10 cellular contexts compared by ENCODE assay signal in the genomic region with DNA sequence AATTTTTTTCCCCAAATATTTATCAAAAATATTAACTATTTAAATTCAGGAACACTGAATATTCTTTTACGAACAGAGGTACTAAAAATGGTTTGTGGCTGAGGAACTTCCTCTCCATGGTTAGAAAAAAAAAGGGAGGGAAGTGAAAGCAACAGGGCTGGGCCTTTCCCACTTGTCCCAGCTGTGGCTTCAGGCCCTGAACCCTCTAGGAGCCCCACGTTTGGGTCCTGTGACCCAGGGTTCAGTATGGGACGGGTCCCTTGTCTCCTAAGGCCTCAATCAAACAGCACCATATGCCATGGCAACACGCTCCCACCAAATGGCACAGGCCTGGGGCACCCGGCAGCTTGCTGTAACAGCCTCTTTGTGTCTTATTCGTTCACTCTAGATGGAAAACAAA. TPM values are rescaled to one million over a fixed set of nuclear protein-coding genes. Genes with fewer than 3 reads are reported as not detected.
DNase-seq lines count a peak whose midpoint lies in the region; ATAC-seq and TF ChIP-seq lines count a peak whose summit lies in the region.
"Had no signal": no experiment of that assay in that cellular context is flagged by ENCODE, and none has a peak within 500 bp of the region (broad histone marks: within the 10 kb centered on the region; RNA-seq: fewer than 3 reads in every experiment).

No MANE protein-coding gene starts in this region.

- H3K4me3 Mint-ChIP-seq in activated CD8-positive, alpha-beta T cell treated with anti-CD3 and anti-CD28 coated beads, Interleukin-2, amount 10 ng/mL, durations not matched to agents 7 days and 5 days = no peak overlapping the region
- no peak overlapping the region for H3K4me3 Mint-ChIP-seq in activated CD8-positive, alpha-beta T cell treated with anti-CD3 and anti-CD28 coated beads for 36 hours
- no peak overlapping the region for H3K4me3 Mint-ChIP-seq in activated T-helper 17 cell treated with anti-CD3 and anti-CD28 coated beads, Interleukin-2, amount 50 U/mL, for 72 hours
- H3K4me3 Mint-ChIP-seq in CD8-positive, alpha-beta memory T cell = no peak overlapping the region
- no peak overlapping the region for H3K4me3 Mint-ChIP-seq in activated naive CD4-positive, alpha-beta T cell treated with anti-CD3 and anti-CD28 coated beads for 36 hours

- POLR2A ChIA-PET in activated CD8-positive, alpha-beta T cell treated with anti-CD3 and anti-CD28 coated beads, Interleukin-2, amount 10 ng/mL, durations not matched to agents 7 days and 5 days (lab: Charles Lee) = interaction anchor here (1.1 kb wide), 1 partner anchor 126 kb away, joined by 4 read pairs; a partner anchor contains a TSS
- POLR2A ChIA-PET in activated CD8-positive, alpha-beta T cell treated with anti-CD3 and anti-CD28 coated beads for 36 hours (lab: Charles Lee) = interaction anchor here (0.6 kb wide), 1 partner anchor 243 kb away, joined by 4 read pairs; no protein-coding TSS in a partner anchor
- POLR2A ChIA-PET in CD8-positive, alpha-beta memory T cell (lab: Charles Lee) = no interaction called here

- H3K4me3 ChIP-seq in upper lobe of right lung = no peak overlapping the region
- H3K4me3 ChIP-seq in CD8-positive, alpha-beta memory T cell (ENCODE audit: low read length) = no peak overlapping the region
- H3K4me3 ChIP-seq: cardiac muscle cell had no signal

- H3K9me3 Mint-ChIP-seq in activated CD8-positive, alpha-beta T cell treated with anti-CD3 and anti-CD28 coated beads, Interleukin-2, amount 10 ng/mL, durations not matched to agents 7 days and 5 days (ENCODE audit: insufficient read depth) = no peaks in the 10 kb centered on the region
- no peaks in the 10 kb centered on the region for H3K9me3 Mint-ChIP-seq in activated CD8-positive, alpha-beta T cell treated with anti-CD3 and anti-CD28 coated beads for 36 hours
- no peaks in the 10 kb centered on the region for H3K9me3 Mint-ChIP-seq in activated T-helper 17 cell treated with anti-CD3 and anti-CD28 coated beads, Interleukin-2, amount 50 U/mL, for 72 hours
- H3K9me3 Mint-ChIP-seq in CD8-positive, alpha-beta memory T cell = no peaks in the 10 kb centered on the region
- H3K9me3 Mint-ChIP-seq in activated naive CD4-positive, alpha-beta T cell treated with anti-CD3 and anti-CD28 coated beads for 36 hours = no peaks in the 10 kb centered on the region

- H3K9me3 ChIP-seq in upper lobe of right lung = no peaks in the 10 kb centered on the region
- no peaks in the 10 kb centered on the region for H3K9me3 ChIP-seq in CD8-positive, alpha-beta memory T cell (ENCODE audit: low read length)

- CTCF ChIA-PET in activated CD8-positive, alpha-beta T cell treated with anti-CD3 and anti-CD28 coated beads, Interleukin-2, amount 10 ng/mL, durations not matched to agents 7 days and 5 days (lab: Charles Lee) = interaction anchor here (0.7 to 5.5 kb wide), 14 partner anchors 8 to 180 kb away, joined by 3 to 115 read pairs (median 4); a partner anchor contains a TSS
- CTCF ChIA-PET in activated CD8-positive, alpha-beta T cell treated with anti-CD3 and anti-CD28 coated beads for 36 hours (lab: Charles Lee) = interaction anchor here (1.1 to 8.0 kb wide), 11 partner anchors 11 to 120 kb away, joined by 3 to 92 read pairs (median 8); a partner anchor contains a TSS
- CTCF ChIA-PET in CD8-positive, alpha-beta memory T cell (lab: Charles Lee) = interaction anchor here (1.4 to 5.9 kb wide), 6 partner anchors 15 to 180 kb away, joined by 3 to 79 read pairs (median 7); a partner anchor contains a TSS
- CTCF ChIA-PET in activated naive CD4-positive, alpha-beta T cell treated with anti-CD3 and anti-CD28 coated beads for 36 hours (lab: Charles Lee) = interaction anchor here (0.7 to 5.5 kb wide), 8 partner anchors 16 to 339 kb away, joined by 3 to 32 read pairs (median 4); no protein-coding TSS in a partner anchor

- ATAC-seq in activated CD8-positive, alpha-beta T cell treated with anti-CD3 and anti-CD28 coated beads, Interleukin-2, amount 10 ng/mL, durations not matched to agents 7 days and 5 days = no peak
- ATAC-seq in activated CD8-positive, alpha-beta T cell treated with anti-CD3 and anti-CD28 coated beads for 36 hours = no peak
- ATAC-seq in activated T-helper 17 cell treated with anti-CD3 and anti-CD28 coated beads, Interleukin-2, amount 50 U/mL, for 72 hours (replicated peaks) = no peak
- ATAC-seq in upper lobe of right lung = peak; percentile 39

- no peaks in the 10 kb centered on the region for H3K36me3 ChIP-seq in upper lobe of right lung
- no peaks in the 10 kb centered on the region for H3K36me3 ChIP-seq in CD8-positive, alpha-beta memory T cell (ENCODE audit: insufficient read depth, low read length)
- H3K36me3 ChIP-seq: cardiac muscle cell had no signal

- no peak for TF ChIP-seq CTCF in activated CD8-positive, alpha-beta T cell treated with anti-CD3 and anti-CD28 coated beads for 36 hours (IDR thresholded peaks at IDR 0.05)
- no peak for TF ChIP-seq CTCF in upper lobe of right lung (IDR thresholded peaks at IDR 0.05)

- peak overlapping the region; percentile 67 for H3K27ac ChIP-seq in upper lobe of right lung
- H3K27ac ChIP-seq in CD8-positive, alpha-beta memory T cell (ENCODE audit: low read depth, low read length) = no peak overlapping the region
- H3K27ac ChIP-seq: cardiac muscle cell had no signal

- no peaks in the 10 kb centered on the region for H3K27me3 Mint-ChIP-seq in activated CD8-positive, alpha-beta T cell treated with anti-CD3 and anti-CD28 coated beads, Interleukin-2, amount 10 ng/mL, durations not matched to agents 7 days and 5 days (ENCODE audit: low read depth)
- H3K27me3 Mint-ChIP-seq in activated CD8-positive, alpha-beta T cell treated with anti-CD3 and anti-CD28 coated beads for 36 hours = no peaks in the 10 kb centered on the region
- no peaks in the 10 kb centered on the region for H3K27me3 Mint-ChIP-seq in activated T-helper 17 cell treated with anti-CD3 and anti-CD28 coated beads, Interleukin-2, amount 50 U/mL, for 72 hours
- no peaks in the 10 kb centered on the region for H3K27me3 Mint-ChIP-seq in CD8-positive, alpha-beta memory T cell
- H3K27me3 Mint-ChIP-seq in activated naive CD4-positive, alpha-beta T cell treated with anti-CD3 and anti-CD28 coated beads for 36 hours (ENCODE audit: low read depth) = no peaks in the 10 kb centered on the region

- peaks cover 42% of the 10 kb centered on the region for H3K36me3 Mint-ChIP-seq in activated CD8-positive, alpha-beta T cell treated with anti-CD3 and anti-CD28 coated beads, Interleukin-2, amount 10 ng/mL, durations not matched to agents 7 days and 5 days (ENCODE audit: low read depth)
- peaks cover 16% of the 10 kb centered on the region for H3K36me3 Mint-ChIP-seq in activated CD8-positive, alpha-beta T cell treated with anti-CD3 and anti-CD28 coated beads for 36 hours (ENCODE audit: low read depth)
- no peaks in the 10 kb centered on the region for H3K36me3 Mint-ChIP-seq in activated T-helper 17 cell treated with anti-CD3 and anti-CD28 coated beads, Interleukin-2, amount 50 U/mL, for 72 hours (ENCODE audit: low read depth)
- H3K36me3 Mint-ChIP-seq in CD8-positive, alpha-beta memory T cell = no peaks in the 10 kb centered on the region
- peaks cover 12% of the 10 kb centered on the region for H3K36me3 Mint-ChIP-seq in activated naive CD4-positive, alpha-beta T cell treated with anti-CD3 and anti-CD28 coated beads for 36 hours (ENCODE audit: low read depth)

- intact Hi-C loops in activated CD8-positive, alpha-beta T cell treated with anti-CD3 and anti-CD28 coated beads for 36 hours (cut with micrococcal nuclease) = loop anchor here (2.0 kb wide), 1 partner anchor 121 kb away; no protein-coding TSS in a partner anchor
- intact Hi-C loops in upper lobe of right lung (cut with DNase I) = loop anchor here (5.0 kb wide), 1 partner anchor 120 kb away; no protein-coding TSS in a partner anchor
- intact Hi-C loops in activated naive CD4-positive, alpha-beta T cell treated with anti-CD3 and anti-CD28 coated beads for 36 hours (cut with micrococcal nuclease) = no loop called here

- no peak for DNase-seq in activated CD8-positive, alpha-beta T cell treated with anti-CD3 and anti-CD28 coated beads, Interleukin-2, amount 10 ng/mL, durations not matched to agents 7 days and 5 days
- no peak for DNase-seq in activated CD8-positive, alpha-beta T cell treated with anti-CD3 and anti-CD28 coated beads for 36 hours
- peak; percentile 71 for DNase-seq in medulla oblongata (ENCODE audit: extremely low spot score)
- no peak for DNase-seq in upper lobe of right lung
- DNase-seq in CD8-positive, alpha-beta memory T cell = no peak
- DNase-seq in activated naive CD4-positive, alpha-beta T cell treated with anti-CD3 and anti-CD28 coated beads for 36 hours = no peak
- no peak for DNase-seq in stimulated activated naive CD4-positive, alpha-beta T cell treated with Interleukin-2 at 50 U/mL for 16 hours (lab: John Stamatoyannopoulos, UW)
- DNase-seq: NCI-H510A treated with DMSO at 0.1 percent for 48 hours had no signal

- H3K27ac Mint-ChIP-seq in activated CD8-positive, alpha-beta T cell treated with anti-CD3 and anti-CD28 coated beads, Interleukin-2, amount 10 ng/mL, durations not matched to agents 7 days and 5 days = peak overlapping the region; percentile 81
- H3K27ac Mint-ChIP-seq in activated CD8-positive, alpha-beta T cell treated with anti-CD3 and anti-CD28 coated beads for 36 hours = no peak overlapping the region
- peak overlapping the region; percentile 80 for H3K27ac Mint-ChIP-seq in activated T-helper 17 cell treated with anti-CD3 and anti-CD28 coated beads, Interleukin-2, amount 50 U/mL, for 72 hours
- peak overlapping the region in 1 of 8 donors; percentile 55 for H3K27ac Mint-ChIP-seq in CD8-positive, alpha-beta memory T cell
- H3K27ac Mint-ChIP-seq in activated naive CD4-positive, alpha-beta T cell treated with anti-CD3 and anti-CD28 coated beads for 36 hours = no peak overlapping the region

- peaks cover 34% of the 10 kb centered on the region for H3K4me1 ChIP-seq in upper lobe of right lung
- no peaks in the 10 kb centered on the region for H3K4me1 ChIP-seq in CD8-positive, alpha-beta memory T cell (ENCODE audit: insufficient read depth, low read length)

- H3K27me3 ChIP-seq in upper lobe of right lung = no peaks in the 10 kb centered on the region
- H3K27me3 ChIP-seq in CD8-positive, alpha-beta memory T cell (ENCODE audit: insufficient read depth, low read length, poor library complexity, severe bottlenecking) = no peaks in the 10 kb centered on the region
- H3K27me3 ChIP-seq: cardiac muscle cell had no signal

- H3K4me1 Mint-ChIP-seq in activated CD8-positive, alpha-beta T cell treated with anti-CD3 and anti-CD28 coated beads, Interleukin-2, amount 10 ng/mL, durations not matched to agents 7 days and 5 days (ENCODE audit: low read depth) = peaks cover 32% of the 10 kb centered on the region
- peaks cover 3% of the 10 kb centered on the region for H3K4me1 Mint-ChIP-seq in activated CD8-positive, alpha-beta T cell treated with anti-CD3 and anti-CD28 coated beads for 36 hours (ENCODE audit: low read depth)
- H3K4me1 Mint-ChIP-seq in activated T-helper 17 cell treated with anti-CD3 and anti-CD28 coated beads, Interleukin-2, amount 50 U/mL, for 72 hours = no peaks in the 10 kb centered on the region
- no peaks in the 10 kb centered on the region for H3K4me1 Mint-ChIP-seq in CD8-positive, alpha-beta memory T cell
- H3K4me1 Mint-ChIP-seq in activated naive CD4-positive, alpha-beta T cell treated with anti-CD3 and anti-CD28 coated beads for 36 hours (ENCODE audit: low read depth) = no peaks in the 10 kb centered on the region

RNA-seq across cellular contexts. Expression of a gene that starts 32.4 kb away (rescaled TPM):
- total RNA-seq in activated CD8-positive, alpha-beta T cell treated with anti-CD3 and anti-CD28 coated beads, Interleukin-2, amount 10 ng/mL, durations not matched to agents 7 days and 5 days = 10 to 100 TPM; 31.7 to 32.3 TPM
- total RNA-seq in activated CD8-positive, alpha-beta T cell treated with anti-CD3 and anti-CD28 coated beads for 36 hours = 10 to 100 TPM; 21.2 to 23.5 TPM
- total RNA-seq in activated T-helper 17 cell treated with anti-CD3 and anti-CD28 coated beads, Interleukin-2, amount 50 U/mL, for 72 hours = 10 to 100 TPM; 19.5 to 28.1 TPM
- total RNA-seq in upper lobe of right lung = 2.5 TPM
- 10 to 100 TPM; 22.6 to 22.7 TPM for total RNA-seq in CD8-positive, alpha-beta memory T cell
- 1.5 TPM for polyA plus RNA-seq in CD8-positive, alpha-beta memory T cell
- total RNA-seq in activated naive CD4-positive, alpha-beta T cell treated with anti-CD3 and anti-CD28 coated beads for 36 hours = 10 to 100 TPM; 32.3 to 32.7 TPM

Comparison
In these comparisons a context has a peak if more than half of its experiments do, and no peak if none do; other contexts are left out.
1. H3K27ac Mint-ChIP-seq: peak in activated CD8-positive, alpha-beta T cell treated with anti-CD3 and anti-CD28 coated beads, Interleukin-2, amount 10 ng/mL, durations not matched to agents 7 days and 5 days (single experiment) and activated T-helper 17 cell treated with anti-CD3 and anti-CD28 coated beads, Interleukin-2, amount 50 U/mL, for 72 hours (single experiment); none in activated CD8-positive, alpha-beta T cell treated with anti-CD3 and anti-CD28 coated beads for 36 hours (single experiment) and activated naive CD4-positive, alpha-beta T cell treated with anti-CD3 and anti-CD28 coated beads for 36 hours (single experiment).